Comparison of ENCODE assay signal across 22 cellular contexts in the genomic region with DNA sequence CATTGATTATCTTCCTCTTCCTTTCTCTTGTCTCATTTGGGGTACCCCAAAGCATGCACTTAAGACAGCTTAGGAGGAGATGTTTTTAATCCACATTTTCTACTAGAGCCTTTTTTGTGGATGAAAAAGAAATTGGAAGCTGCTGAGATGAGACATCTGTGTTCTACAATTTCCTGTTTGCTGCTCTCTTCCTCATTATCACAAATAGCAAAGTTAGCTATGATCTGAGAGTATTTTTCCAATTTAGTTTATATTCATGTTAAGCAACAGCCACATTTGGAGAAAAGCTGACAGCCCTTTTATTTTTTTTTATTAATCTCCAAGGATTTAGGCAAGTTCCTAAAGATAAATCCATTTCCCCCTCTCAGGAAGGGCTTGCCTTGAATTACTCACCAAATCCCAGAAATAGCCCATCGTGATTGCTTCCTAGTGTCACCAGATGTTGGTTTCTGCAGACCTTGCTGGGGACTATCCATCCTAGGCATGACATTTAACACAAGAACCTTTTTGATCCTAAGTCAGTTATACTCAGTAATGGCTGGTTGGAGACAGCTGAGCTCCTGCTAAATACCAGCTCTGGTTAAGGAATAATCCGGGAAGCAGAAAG.
DNase-seq lines count a peak whose midpoint lies in the region; ATAC-seq and TF ChIP-seq lines count a peak whose summit lies in the region.
"Had no signal": no experiment of that assay in that cellular context is flagged by ENCODE, and none has a peak within 500 bp of the region (broad histone marks: within the 10 kb centered on the region; RNA-seq: fewer than 3 reads in every experiment).

No MANE protein-coding gene starts in this region.

- H3K4me3 Mint-ChIP-seq in nephron progenitor cell = no peak overlapping the region
- H3K4me3 Mint-ChIP-seq: H9; immature natural killer cell; stimulated activated memory B cell treated with anti-CD40 and anti-IgM and Interleukin-4, amounts not matched to agents 10 μg/mL and 1 μg/mL and 100 μg/mL, for 72 hours had no signal

- POLR2A ChIA-PET in OCI-LY7 (lab: Charles Lee) = interaction anchor here (0.5 to 1.2 kb wide), 3 partner anchors 22 to 213 kb away, joined by 4 to 10 read pairs (median 4); no protein-coding TSS in a partner anchor

- BruUV-seq in OCI-LY7 (replicated peaks; lab: Mats Ljungman, UMichigan) = no TSS peak

- H3K4me1 ChIP-seq in OCI-LY7 (ENCODE audit: insufficient read depth, low read length, poor library complexity, severe bottlenecking) = no peaks in the 10 kb centered on the region
- H3K4me1 ChIP-seq: SJSA1, tibial nerve had no signal

- in situ Hi-C loops in KBM-7 (cut with MboI; ENCODE audit: low pct_unique_long_range_greater_than_20kb, low sequenced_read_pairs) = no loop called here

- DNase-seq in AG08395 (ENCODE audit: low spot score) (peak; percentile 49), KBM-7 (peak; percentile 31), fibroblast of the aortic adventitia (ENCODE audit: low read depth) (peak; percentile 57), nephron progenitor cell (no peak), GOT3 (lab: John Stamatoyannopoulos, UW) (no peak), OCI-LY7 (ENCODE audit: low spot score) (no peak), putamen (ENCODE audit: low spot score) (no peak)
- DNase-seq: activated effector memory CD4-positive, alpha-beta T cell treated with anti-CD3 and anti-CD28 coated beads, Interleukin-2, amount 50 U/mL, for 16 hours; caudate nucleus; glutamatergic neuron; H9; immature natural killer cell; mammary epithelial cell; NCI-H1105 treated with DMSO at 0.1 percent for 48 hours; NCI-H524 treated with DMSO at 0.1 percent for 48 hours; T-helper 9 cell had no signal

- CTCF ChIA-PET in OCI-LY7 (lab: Charles Lee; ENCODE audit: unreplicated experiment) = no interaction called here

- no peaks in the 10 kb centered on the region for H4K20me1 ChIP-seq in OCI-LY7 (ENCODE audit: insufficient read depth, low read length)

- no peaks in the 10 kb centered on the region for H3K79me2 ChIP-seq in OCI-LY7 (ENCODE audit: insufficient read depth, low read depth, low read length)

- peaks cover 21% of the 10 kb centered on the region for H3K36me3 Mint-ChIP-seq in nephron progenitor cell (ENCODE audit: low read depth)

- no peaks in the 10 kb centered on the region for H3K4me1 Mint-ChIP-seq in nephron progenitor cell
- H3K4me1 Mint-ChIP-seq: immature natural killer cell; stimulated activated memory B cell treated with anti-CD40 and anti-IgM and Interleukin-4, amounts not matched to agents 10 μg/mL and 1 μg/mL and 100 μg/mL, for 72 hours had no signal

- H3K27me3 Mint-ChIP-seq in nephron progenitor cell (ENCODE audit: low read depth, poor library complexity) = peaks cover 5% of the 10 kb centered on the region
- H3K27me3 Mint-ChIP-seq: progenitor cell of endocrine pancreas; stimulated activated memory B cell treated with anti-CD40 and anti-IgM and Interleukin-4, amounts not matched to agents 10 μg/mL and 1 μg/mL and 100 μg/mL, for 72 hours had no signal

- no peak overlapping the region for H3K4me2 ChIP-seq in OCI-LY7 (ENCODE audit: low read length)

- ATAC-seq in HG02885 (IDR thresholded peaks at IDR 0.05; ENCODE audit: poor library complexity, unreplicated experiment) = no peak
- ATAC-seq: stimulated activated memory B cell treated with anti-CD40 and anti-IgM and Interleukin-4, amounts not matched to agents 10 μg/mL and 1 μg/mL and 100 μg/mL, for 72 hours had no signal

- no peak overlapping the region for H3K27ac ChIP-seq in OCI-LY7 (ENCODE audit: low read depth, low read length, poor library complexity, severe bottlenecking)
- H3K27ac ChIP-seq: HL-60, SJSA1 had no signal

- H3K9me3 Mint-ChIP-seq in nephron progenitor cell = peaks cover 15% of the 10 kb centered on the region

- intact Hi-C loops in OCI-LY7 (cut with micrococcal nuclease; ENCODE audit: unreplicated experiment) = no loop called here

- 0 out of 2 replicates have a peak, but pooled peaks cover 4% of the 10 kb centered on the region for H3K36me3 ChIP-seq in OCI-LY7 (ENCODE audit: insufficient read depth, low read length)
- H3K36me3 ChIP-seq: SJSA1 had no signal

- no peak overlapping the region for H2AFZ ChIP-seq in OCI-LY7 (ENCODE audit: low read length)

- TF ChIP-seq CTCF in fibroblast of the aortic adventitia (IDR thresholded peaks at IDR 0.05; ENCODE audit: insufficient read depth, low read length) (no peak), nephron progenitor cell (IDR thresholded peaks at IDR 0.05) (no peak), OCI-LY7 (conservative IDR thresholded peaks at IDR 0.05; ENCODE audit: low read length) (no peak)

- H3K4me3 ChIP-seq in fibroblast of the aortic adventitia (ENCODE audit: low read depth, low read length) (no peak overlapping the region), OCI-LY7 (ENCODE audit: low read depth, low read length, poor library complexity, severe bottlenecking) (no peak overlapping the region)
- H3K4me3 ChIP-seq: SJSA1, tibial nerve had no signal

- peak overlapping the region; percentile 24 for H3K27ac Mint-ChIP-seq in nephron progenitor cell
- H3K27ac Mint-ChIP-seq: H9; immature natural killer cell; progenitor cell of endocrine pancreas; stimulated activated memory B cell treated with anti-CD40 and anti-IgM and Interleukin-4, amounts not matched to agents 10 μg/mL and 1 μg/mL and 100 μg/mL, for 72 hours had no signal

- H3K9me2 ChIP-seq in OCI-LY7 (ENCODE audit: insufficient read depth, low read length) = no peaks in the 10 kb centered on the region

- H3K9me3 ChIP-seq in OCI-LY7 (ENCODE audit: low read length) = peaks cover 3% of the 10 kb centered on the region; the same call in 1 of the 2 replicates
- H3K9me3 ChIP-seq: SJSA1 had no signal

Comparison
In these comparisons a context has a peak if more than half of its experiments do, and no peak if none do; other contexts are left out.
1. DNase-seq: peak in AG08395 (single experiment), KBM-7 (single experiment) and fibroblast of the aortic adventitia (single experiment); none in nephron progenitor cell (single experiment), GOT3 (single experiment), OCI-LY7 (single experiment) and putamen (single experiment).